In genomic region chr4:121091941-121092340, GRCh38 we compare ENCODE assay signal across 8 cellular contexts.
"Had no signal": no experiment of that assay in that cellular context is flagged by ENCODE, and none has a peak within 500 bp of the region (broad histone marks: within the 10 kb centered on the region; RNA-seq: fewer than 3 reads in every experiment).

No MANE protein-coding gene starts in this region.

- H3K4me1 Mint-ChIP-seq: GM23338, H9 had no signal

- DNase-seq: GM23248, GOT3, H7, H9, HCEC 1CT, HFFc6 had no signal

- ATAC-seq: GM23338, HCT116 had no signal

- H3K9me3 Mint-ChIP-seq: GM23338, HFFc6 had no signal

- H3K4me3 Mint-ChIP-seq: GM23338, H9, HFFc6 had no signal

- H3K27ac Mint-ChIP-seq: GM23338, H9, HFFc6 had no signal
